ENCODE assay signal across 8 cellular contexts in genomic region chr1:37486680-37487618, GRCh38. TPM values are rescaled to one million over a fixed set of nuclear protein-coding genes. Genes with fewer than 3 reads are reported as not detected.
DNase-seq lines count a peak whose midpoint lies in the region; ATAC-seq and TF ChIP-seq lines count a peak whose summit lies in the region.

No MANE protein-coding gene starts in this region.

- H3K4me1 Mint-ChIP-seq in chondrocyte (ENCODE audit: low read depth): peaks cover 19% of the 10 kb centered on the region

- H3K4me3 Mint-ChIP-seq in chondrocyte (ENCODE audit: unreplicated experiment): no peak overlapping the region

- DNase-seq in A172 (ENCODE audit: low spot score): peak; percentile 36
- DNase-seq in NCI-H2227 (lab: John Stamatoyannopoulos, UW; ENCODE audit: unreplicated experiment): peak; percentile 81
- peak; percentile 71 to 75 for DNase-seq in activated CD4-positive, alpha-beta T cell treated with anti-CD3 and anti-CD28 coated beads for 24 hours (ENCODE audit: low read depth in 2 of 2)
- DNase-seq in chondrocyte (ENCODE audit: low spot score): no peak
- DNase-seq in left lobe of liver (ENCODE audit: low spot score): peak; percentile 77
- DNase-seq in stimulated activated CD4-positive, alpha-beta T cell treated with anti-CD3 and anti-CD28 coated beads, Interleukin-4, amount 100 ng/mL, for 1 hour: peak; percentile 83

- no peaks in the 10 kb centered on the region for H3K9me3 Mint-ChIP-seq in chondrocyte (ENCODE audit: low read depth)

- peak overlapping the region; percentile 81 for H3K27ac Mint-ChIP-seq in chondrocyte (ENCODE audit: unreplicated experiment)

- peaks cover 13% of the 10 kb centered on the region for H3K36me3 Mint-ChIP-seq in chondrocyte (ENCODE audit: low read depth)

- peak; percentile 94 for ATAC-seq in left lobe of liver
- ATAC-seq in GM21528 (IDR thresholded peaks at IDR 0.05; ENCODE audit: low FRiP score, unreplicated experiment): no peak

- H3K27me3 Mint-ChIP-seq in chondrocyte (ENCODE audit: low read depth): no peaks in the 10 kb centered on the region

- TF ChIP-seq CTCF in GM12873 (IDR thresholded peaks at IDR 0.05; ENCODE audit: insufficient read depth, low read depth, low read length, missing control alignments): peak; percentile 97
- peak; percentile 98 for TF ChIP-seq CTCF in chondrocyte (IDR thresholded peaks at IDR 0.05)

RNA-seq across cellular contexts. Expression of gene ZC3H12A, which starts 12.6 kb away (rescaled TPM):
- 5.8 and 7.1 TPM in 2 replicates for total RNA-seq in A172 (2014; rRNA removed; shearing (Covaris generic))
- total RNA-seq in chondrocyte: 5.9 to 7.5 TPM (median 6.9 TPM) in 3 replicates
- 3.0 TPM for total RNA-seq in left lobe of liver

RNA-seq across cellular contexts. Expression of gene MEAF6, which starts 27.6 kb away (rescaled TPM):
- total RNA-seq in A172 (2014; rRNA removed; shearing (Covaris generic)): 68.5 and 83.0 TPM in 2 replicates
- total RNA-seq in chondrocyte (47.4 to 52.8 TPM (median 48.7 TPM) in 3 replicates), left lobe of liver (16.0 TPM)
